In genomic region chr20:294602-295001, GRCh38 we compare ENCODE assay signal across 28 cellular contexts. TPM values are rescaled to one million over a fixed set of nuclear protein-coding genes. Genes with fewer than 3 reads are reported as not detected.
"Had no signal": no experiment of that assay in that cellular context is flagged by ENCODE, and none has a peak within 500 bp of the region (broad histone marks: within the 10 kb centered on the region; RNA-seq: fewer than 3 reads in every experiment).

No MANE protein-coding gene starts in this region.

- H3K27ac Mint-ChIP-seq: activated CD4-positive, alpha-beta memory T cell treated with anti-CD3 and anti-CD28 coated beads, Interleukin-2, amount 10 ng/mL, durations not matched to agents 7 days and 5 days; activated CD4-positive, alpha-beta T cell treated with anti-CD3 and anti-CD28 coated beads for 36 hours; activated naive CD4-positive, alpha-beta T cell treated with anti-CD3 and anti-CD28 coated beads, Interleukin-2, amount 10 ng/mL, durations not matched to agents 7 days and 5 days; activated naive CD8-positive, alpha-beta T cell treated with anti-CD3 and anti-CD28 coated beads for 36 hours; activated T-helper 17 cell treated with anti-CD3 and anti-CD28 coated beads, Interleukin-2, amount 50 U/mL, for 72 hours; T-cell had no signal

- H3K27ac ChIP-seq: brain microvascular endothelial cell, SK-N-MC, VCaP had no signal

- H3K4me3 ChIP-seq: MG63, SK-N-MC had no signal

- H3K27me3 Mint-ChIP-seq: activated CD4-positive, alpha-beta memory T cell treated with anti-CD3 and anti-CD28 coated beads, Interleukin-2, amount 10 ng/mL, durations not matched to agents 7 days and 5 days; activated CD4-positive, alpha-beta T cell treated with anti-CD3 and anti-CD28 coated beads for 36 hours; activated T-helper 17 cell treated with anti-CD3 and anti-CD28 coated beads, Interleukin-2, amount 50 U/mL, for 72 hours; T-cell had no signal

- H3K4me3 Mint-ChIP-seq: activated CD4-positive, alpha-beta memory T cell treated with anti-CD3 and anti-CD28 coated beads, Interleukin-2, amount 10 ng/mL, durations not matched to agents 7 days and 5 days; activated CD4-positive, alpha-beta T cell treated with anti-CD3 and anti-CD28 coated beads for 36 hours; activated naive CD4-positive, alpha-beta T cell treated with anti-CD3 and anti-CD28 coated beads, Interleukin-2, amount 10 ng/mL, durations not matched to agents 7 days and 5 days; activated naive CD8-positive, alpha-beta T cell treated with anti-CD3 and anti-CD28 coated beads for 36 hours; activated T-helper 17 cell treated with anti-CD3 and anti-CD28 coated beads, Interleukin-2, amount 50 U/mL, for 72 hours; T-cell had no signal

- H3K9me3 ChIP-seq: MG63 had no signal

- ATAC-seq: activated CD4-positive, alpha-beta T cell treated with anti-CD3 and anti-CD28 coated beads for 36 hours; activated T-helper 17 cell treated with anti-CD3 and anti-CD28 coated beads, Interleukin-2, amount 50 U/mL, for 72 hours; Panc1; Right ventricle myocardium inferior; T-cell had no signal

- H3K36me3 ChIP-seq: brain microvascular endothelial cell, MG63 had no signal

- H3K9me3 Mint-ChIP-seq: activated CD4-positive, alpha-beta memory T cell treated with anti-CD3 and anti-CD28 coated beads, Interleukin-2, amount 10 ng/mL, durations not matched to agents 7 days and 5 days; activated naive CD4-positive, alpha-beta T cell treated with anti-CD3 and anti-CD28 coated beads, Interleukin-2, amount 10 ng/mL, durations not matched to agents 7 days and 5 days; activated naive CD8-positive, alpha-beta T cell treated with anti-CD3 and anti-CD28 coated beads for 36 hours; activated T-helper 17 cell treated with anti-CD3 and anti-CD28 coated beads, Interleukin-2, amount 50 U/mL, for 72 hours; T-cell had no signal

- DNase-seq: activated CD4-positive, alpha-beta memory T cell treated with anti-CD3 and anti-CD28 coated beads, Interleukin-2, amount 10 ng/mL, durations not matched to agents 7 days and 5 days; activated CD4-positive, alpha-beta T cell treated with anti-CD3 and anti-CD28 coated beads for 36 hours; activated CD4-positive, alpha-beta T cell treated with anti-CD3 and anti-CD28 coated beads, Interleukin-2, amount 50 U/mL, for 1 hour; activated gamma-delta T cell treated with Interleukin-2 at 50 U/mL for 16 hours; activated naive CD4-positive, alpha-beta T cell treated with anti-CD3 and anti-CD28 coated beads, Interleukin-2, amount 10 ng/mL, durations not matched to agents 7 days and 5 days; activated naive CD8-positive, alpha-beta T cell treated with anti-CD3 and anti-CD28 coated beads for 36 hours; activated T-cell treated with anti-CD3 and anti-CD28 coated beads for 4 hours; activated T-cell treated with anti-CD3 and anti-CD28 coated beads, Interleukin-2, amount 50 U/mL, for 48 hours; brain microvascular endothelial cell; MG63; MV-4-11; NCI-H1092 treated with DMSO at 0.1 percent for 48 hours; NCI-H1436; NCI-H1694 treated with DMSO at 0.1 percent for 48 hours; NCI-H2029 treated with DMSO at 0.1 percent for 48 hours; NCI-H510A treated with DMSO at 0.1 percent for 48 hours; NCI-H69; NK-92 treated with Interleukin-12 subunit alpha and Interleukin-12 subunit beta, amount 100 ng/mL, for 24 hours; OCI-M1; RPMI8226; T-cell had no signal

RNA-seq across cellular contexts. Expression of gene DEFB132, which starts 37.1 kb away (rescaled TPM):
- total RNA-seq: activated CD4-positive, alpha-beta memory T cell treated with anti-CD3 and anti-CD28 coated beads, Interleukin-2, amount 10 ng/mL, durations not matched to agents 7 days and 5 days; activated CD4-positive, alpha-beta T cell treated with anti-CD3 and anti-CD28 coated beads for 36 hours; activated CD8-positive, alpha-beta memory T cell treated with anti-CD3 and anti-CD28 coated beads for 36 hours; activated naive CD8-positive, alpha-beta T cell treated with anti-CD3 and anti-CD28 coated beads for 36 hours; activated T-helper 17 cell treated with anti-CD3 and anti-CD28 coated beads, Interleukin-2, amount 50 U/mL, for 72 hours; Right ventricle myocardium inferior; T-cell; T-helper 2 cell treated with Interferon-gamma antibody and Interleukin-4, amounts not matched to agents 100 ng/mL and 5 ng/mL, for 36 hours had no signal
